Comparison of ENCODE assay signal across 8 cellular contexts in genomic region chr2:203484266-203485112, GRCh38.
DNase-seq lines count a peak whose midpoint lies in the region; ATAC-seq and TF ChIP-seq lines count a peak whose summit lies in the region.

No MANE protein-coding gene starts in this region.

- in situ Hi-C loops in astrocyte of the cerebellum (cut with HindIII; ENCODE audit: low sequenced_read_pairs): loop anchor here (25.0 kb wide), 1 partner anchor 328 kb away; no protein-coding TSS in a partner anchor

- H3K4me3 ChIP-seq in astrocyte of the cerebellum (ENCODE audit: low read depth, low read length): no peak overlapping the region

- peak; percentile 2 to 24 (median 4) for DNase-seq in activated CD4-positive, CD25-positive, alpha-beta regulatory T cell (lab: John Stamatoyannopoulos, UW)
- DNase-seq in activated CD4-positive, CD25-positive, alpha-beta regulatory T cell treated with anti-CD3 and anti-CD28 coated beads, Interleukin-2, amount 50 U/mL, for 72 hours: no peak
- DNase-seq in SW480 (ENCODE audit: low spot score) (peak; percentile 58), astrocyte of the cerebellum (ENCODE audit: low read depth) (peak; percentile 19), inferior parietal cortex (ENCODE audit: extremely low spot score) (peak; percentile 45), HPDE6-E6E7 (ENCODE audit: extremely low spot score) (no peak)
- DNase-seq in stimulated activated CD8-positive, alpha-beta memory T cell treated with anti-CD3 and anti-CD28 coated beads, Interleukin-15, amount 100 ng/mL, for 4 hours (ENCODE audit: low read depth in 2 of 2): peak; percentile 3 to 5

- TF ChIP-seq CTCF in astrocyte of the cerebellum (IDR thresholded peaks at IDR 0.05; ENCODE audit: low read depth, low read length, missing control alignments): peak; percentile 66

- ATAC-seq in HG03108 (IDR thresholded peaks at IDR 0.05; ENCODE audit: unreplicated experiment): peak; percentile 80

Comparison
In these comparisons a context has a peak if more than half of its experiments do, and no peak if none do; other contexts are left out.
1. DNase-seq: peak in activated CD4-positive, CD25-positive, alpha-beta regulatory T cell (4 of 4), SW480 (single experiment), astrocyte of the cerebellum (single experiment), inferior parietal cortex (single experiment) and stimulated activated CD8-positive, alpha-beta memory T cell treated with anti-CD3 and anti-CD28 coated beads, Interleukin-15, amount 100 ng/mL, for 4 hours (2 of 2); none in activated CD4-positive, CD25-positive, alpha-beta regulatory T cell treated with anti-CD3 and anti-CD28 coated beads, Interleukin-2, amount 50 U/mL, for 72 hours (single experiment) and HPDE6-E6E7 (single experiment).